Comparison of ENCODE assay signal across 13 cellular contexts in the genomic region with DNA sequence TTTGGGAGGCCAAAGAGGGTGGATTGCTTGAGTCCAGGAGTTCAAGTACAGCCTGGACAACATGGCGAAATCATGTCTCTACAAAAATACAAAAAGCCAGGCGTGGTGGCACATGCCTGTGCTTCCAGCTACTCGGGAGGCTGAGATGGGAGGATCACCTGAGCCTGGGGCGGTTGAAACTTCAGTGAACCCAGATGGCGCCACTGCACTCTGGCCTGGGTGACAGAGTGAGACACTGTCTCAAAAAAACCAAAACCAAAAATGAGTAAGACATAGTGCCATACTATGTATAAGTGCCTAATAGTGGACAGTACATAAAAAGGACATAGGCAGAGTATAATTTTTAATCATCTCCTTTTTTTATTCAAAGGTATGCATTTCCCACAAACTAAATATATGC. TPM values are rescaled to one million over a fixed set of nuclear protein-coding genes. Genes with fewer than 3 reads are reported as not detected.
DNase-seq lines count a peak whose midpoint lies in the region; ATAC-seq and TF ChIP-seq lines count a peak whose summit lies in the region.
"Had no signal": no experiment of that assay in that cellular context is flagged by ENCODE, and none has a peak within 500 bp of the region (broad histone marks: within the 10 kb centered on the region; RNA-seq: fewer than 3 reads in every experiment).

No MANE protein-coding gene starts in this region.

- POLR2A ChIA-PET in activated CD4-positive, alpha-beta memory T cell treated with anti-CD3 and anti-CD28 coated beads, Interleukin-2, amount 10 ng/mL, durations not matched to agents 7 days and 5 days (lab: Charles Lee), result interaction anchor here (0.6 to 9.9 kb wide), 11 partner anchors 9 to 80 kb away, joined by 3 to 371 read pairs (median 7); a partner anchor contains a TSS

- no peak for ATAC-seq in natural killer cell
- no peak for ATAC-seq in natural killer cell treated with Interleukin-12 subunit alpha and Interleukin-12 subunit beta and Interleukin-15 and Interleukin-18, amount 100 ng/mL, for 72 hours
- ATAC-seq in HG03045 (IDR thresholded peaks at IDR 0.05; ENCODE audit: unreplicated experiment), result no peak

- H3K27ac Mint-ChIP-seq in natural killer cell, result peak overlapping the region; percentile 92 to 97
- H3K27ac Mint-ChIP-seq in natural killer cell treated with Interleukin-12 subunit alpha and Interleukin-12 subunit beta and Interleukin-15 and Interleukin-18, amount 100 ng/mL, for 72 hours, result peak overlapping the region in 1 of 2 donors; percentile 17
- H3K27ac Mint-ChIP-seq in activated CD4-positive, alpha-beta memory T cell treated with anti-CD3 and anti-CD28 coated beads, Interleukin-2, amount 10 ng/mL, durations not matched to agents 7 days and 5 days, result peak overlapping the region; percentile 61
- H3K27ac Mint-ChIP-seq: brain had no signal

- no peak for TF ChIP-seq CTCF in natural killer cell (IDR thresholded peaks at IDR 0.05)

- H3K9me3 Mint-ChIP-seq in natural killer cell, result no peaks in the 10 kb centered on the region
- no peaks in the 10 kb centered on the region for H3K9me3 Mint-ChIP-seq in natural killer cell treated with Interleukin-12 subunit alpha and Interleukin-12 subunit beta and Interleukin-15 and Interleukin-18, amount 100 ng/mL, for 72 hours
- no peaks in the 10 kb centered on the region for H3K9me3 Mint-ChIP-seq in activated CD4-positive, alpha-beta memory T cell treated with anti-CD3 and anti-CD28 coated beads, Interleukin-2, amount 10 ng/mL, durations not matched to agents 7 days and 5 days

- intact Hi-C loops in natural killer cell (cut with micrococcal nuclease), result loop anchor here (10.0 kb wide), 1 partner anchor 399 kb away; no protein-coding TSS in a partner anchor

- H3K36me3 Mint-ChIP-seq in natural killer cell, result peaks cover 6% of the 10 kb centered on the region
- peaks cover 12% of the 10 kb centered on the region for H3K36me3 Mint-ChIP-seq in natural killer cell treated with Interleukin-12 subunit alpha and Interleukin-12 subunit beta and Interleukin-15 and Interleukin-18, amount 100 ng/mL, for 72 hours
- peaks cover 59% of the 10 kb centered on the region for H3K36me3 Mint-ChIP-seq in activated CD4-positive, alpha-beta memory T cell treated with anti-CD3 and anti-CD28 coated beads, Interleukin-2, amount 10 ng/mL, durations not matched to agents 7 days and 5 days (ENCODE audit: low read depth)

- CTCF ChIA-PET in activated CD4-positive, alpha-beta memory T cell treated with anti-CD3 and anti-CD28 coated beads, Interleukin-2, amount 10 ng/mL, durations not matched to agents 7 days and 5 days (lab: Charles Lee), result interaction anchor here (0.6 to 1.6 kb wide), 5 partner anchors 8 to 57 kb away, joined by 3 to 8 read pairs (median 4); no protein-coding TSS in a partner anchor

- no peak overlapping the region for H3K4me3 Mint-ChIP-seq in natural killer cell
- H3K4me3 Mint-ChIP-seq in natural killer cell treated with Interleukin-12 subunit alpha and Interleukin-12 subunit beta and Interleukin-15 and Interleukin-18, amount 100 ng/mL, for 72 hours, result no peak overlapping the region
- H3K4me3 Mint-ChIP-seq in activated CD4-positive, alpha-beta memory T cell treated with anti-CD3 and anti-CD28 coated beads, Interleukin-2, amount 10 ng/mL, durations not matched to agents 7 days and 5 days, result no peak overlapping the region

- DNase-seq in natural killer cell, result no peak
- DNase-seq in natural killer cell treated with Interleukin-12 subunit alpha and Interleukin-12 subunit beta and Interleukin-15 and Interleukin-18, amount 100 ng/mL, for 72 hours (ENCODE audit: low spot score), result no peak
- peak; percentile 50 for DNase-seq in activated CD4-positive, alpha-beta memory T cell treated with anti-CD3 and anti-CD28 coated beads, Interleukin-2, amount 10 ng/mL, durations not matched to agents 7 days and 5 days
- peak; percentile 35 for DNase-seq in stimulated activated CD8-positive, alpha-beta memory T cell treated with anti-CD3 and anti-CD28 coated beads, Interleukin-4, amount 100 ng/mL, for 48 hours
- no peak for DNase-seq in NCI-H146 treated with DMSO at 0.1 percent for 48 hours (lab: John Stamatoyannopoulos, UW; ENCODE audit: unreplicated experiment)
- DNase-seq: effector CD8-positive, alpha-beta T cell; foreskin fibroblast; midbrain; NCI-H146; NCI-H524; T1000 had no signal

- peaks cover 20 to 51% of the 10 kb centered on the region in 2 donors for H3K4me1 Mint-ChIP-seq in natural killer cell
- H3K4me1 Mint-ChIP-seq in natural killer cell treated with Interleukin-12 subunit alpha and Interleukin-12 subunit beta and Interleukin-15 and Interleukin-18, amount 100 ng/mL, for 72 hours (ENCODE audit: low read depth in 2 of 2), result peaks cover 25 to 27% of the 10 kb centered on the region in 2 donors
- peaks cover 48% of the 10 kb centered on the region for H3K4me1 Mint-ChIP-seq in activated CD4-positive, alpha-beta memory T cell treated with anti-CD3 and anti-CD28 coated beads, Interleukin-2, amount 10 ng/mL, durations not matched to agents 7 days and 5 days

- H3K27me3 Mint-ChIP-seq in natural killer cell (ENCODE audit: low read depth in 2 of 2), result no peaks in the 10 kb centered on the region
- H3K27me3 Mint-ChIP-seq in natural killer cell treated with Interleukin-12 subunit alpha and Interleukin-12 subunit beta and Interleukin-15 and Interleukin-18, amount 100 ng/mL, for 72 hours, result no peaks in the 10 kb centered on the region
- H3K27me3 Mint-ChIP-seq in activated CD4-positive, alpha-beta memory T cell treated with anti-CD3 and anti-CD28 coated beads, Interleukin-2, amount 10 ng/mL, durations not matched to agents 7 days and 5 days, result no peaks in the 10 kb centered on the region

RNA-seq across cellular contexts. Expression of a gene that starts 4.0 kb away (rescaled TPM):
- total RNA-seq in natural killer cell, result 100 to 1,000 TPM; 192 to 251 (median 237) TPM
- total RNA-seq in natural killer cell treated with Interleukin-12 subunit alpha and Interleukin-12 subunit beta and Interleukin-15 and Interleukin-18, amount 100 ng/mL, for 72 hours, result 100 to 1,000 TPM in 1 of 2 donors, 10 to 100 TPM in 1; 79.6 to 110 TPM
- 100 to 1,000 TPM; 116 to 120 TPM for total RNA-seq in activated CD4-positive, alpha-beta memory T cell treated with anti-CD3 and anti-CD28 coated beads, Interleukin-2, amount 10 ng/mL, durations not matched to agents 7 days and 5 days

RNA-seq across cellular contexts. Expression of a gene that starts 5.3 kb away (rescaled TPM):
- total RNA-seq in natural killer cell, result 10 to 100 TPM; 23.6 to 30.0 (median 24.0) TPM
- 100 to 1,000 TPM in 1 of 2 donors, 10 to 100 TPM in 1; 77.1 to 257 TPM for total RNA-seq in natural killer cell treated with Interleukin-12 subunit alpha and Interleukin-12 subunit beta and Interleukin-15 and Interleukin-18, amount 100 ng/mL, for 72 hours
- total RNA-seq in activated CD4-positive, alpha-beta memory T cell treated with anti-CD3 and anti-CD28 coated beads, Interleukin-2, amount 10 ng/mL, durations not matched to agents 7 days and 5 days, result 10 to 100 TPM; 43.6 to 45.9 TPM

RNA-seq across cellular contexts. Expression of a gene that starts 33.5 kb away (rescaled TPM):
- 1 to 10 TPM; 2.1 to 4.8 (median 4.1) TPM for total RNA-seq in natural killer cell
- total RNA-seq in natural killer cell treated with Interleukin-12 subunit alpha and Interleukin-12 subunit beta and Interleukin-15 and Interleukin-18, amount 100 ng/mL, for 72 hours, result 100 to 1,000 TPM in 1 of 2 donors, 10 to 100 TPM in 1; 90.2 to 199 TPM
- 100 to 1,000 TPM; 160 to 167 TPM for total RNA-seq in activated CD4-positive, alpha-beta memory T cell treated with anti-CD3 and anti-CD28 coated beads, Interleukin-2, amount 10 ng/mL, durations not matched to agents 7 days and 5 days

RNA-seq across cellular contexts. Expression of a gene that starts 44.6 kb away (rescaled TPM):
- 10 to 100 TPM; 34.4 to 51.5 (median 44.6) TPM for total RNA-seq in natural killer cell
- 10 to 100 TPM; 46.9 to 62.8 TPM for total RNA-seq in natural killer cell treated with Interleukin-12 subunit alpha and Interleukin-12 subunit beta and Interleukin-15 and Interleukin-18, amount 100 ng/mL, for 72 hours
- total RNA-seq in activated CD4-positive, alpha-beta memory T cell treated with anti-CD3 and anti-CD28 coated beads, Interleukin-2, amount 10 ng/mL, durations not matched to agents 7 days and 5 days, result 10 to 100 TPM; 45.4 to 49.4 TPM

RNA-seq across cellular contexts. Expression of a gene that starts 51.4 kb away (rescaled TPM):
- 10 to 100 TPM; 10.7 to 17.5 (median 16.8) TPM for total RNA-seq in natural killer cell
- 1 to 10 TPM; 4.4 to 5.2 TPM for total RNA-seq in natural killer cell treated with Interleukin-12 subunit alpha and Interleukin-12 subunit beta and Interleukin-15 and Interleukin-18, amount 100 ng/mL, for 72 hours
- 10 to 100 TPM; 11.8 to 12.0 TPM for total RNA-seq in activated CD4-positive, alpha-beta memory T cell treated with anti-CD3 and anti-CD28 coated beads, Interleukin-2, amount 10 ng/mL, durations not matched to agents 7 days and 5 days

Comparison
In these comparisons a context has a peak if more than half of its experiments do, and no peak if none do; other contexts are left out.
1. RNA of a gene that starts 33.5 kb away (total RNA-seq): 90.2 to 199 TPM in natural killer cell treated with Interleukin-12 subunit alpha and Interleukin-12 subunit beta and Interleukin-15 and Interleukin-18, amount 100 ng/mL, for 72 hours and 160 to 167 TPM in activated CD4-positive, alpha-beta memory T cell treated with anti-CD3 and anti-CD28 coated beads, Interleukin-2, amount 10 ng/mL, durations not matched to agents 7 days and 5 days; 2.1 to 4.8 TPM in natural killer cell; every median in the first group is over 10 times any median in the second.
2. DNase-seq: peak in activated CD4-positive, alpha-beta memory T cell treated with anti-CD3 and anti-CD28 coated beads, Interleukin-2, amount 10 ng/mL, durations not matched to agents 7 days and 5 days (single experiment) and stimulated activated CD8-positive, alpha-beta memory T cell treated with anti-CD3 and anti-CD28 coated beads, Interleukin-4, amount 100 ng/mL, for 48 hours (single experiment); none in natural killer cell (single experiment), natural killer cell treated with Interleukin-12 subunit alpha and Interleukin-12 subunit beta and Interleukin-15 and Interleukin-18, amount 100 ng/mL, for 72 hours (single experiment) and NCI-H146 treated with DMSO at 0.1 percent for 48 hours (single experiment).